ENCODE assay signal across 1 cellular context in genomic region chr1:199243423-199244061, GRCh38.
TF ChIP-seq lines count a peak whose summit lies in the region.

No MANE protein-coding gene starts in this region.

TF ChIP-seq in GM12878, 131 proteins besides CTCF, POLR2A, EP300 and RAD21 (continued from another document and continues in another):
- TF ChIP-seq HSF1 (IDR thresholded peaks at IDR 0.05; ENCODE audit: low read depth, low read length) (no peak), SREBF2 (IDR thresholded peaks at IDR 0.05; ENCODE audit: low read length) (no peak; the same call in 1 of the 2 replicates), ZBTB4 (CRISPR knock-in tag; IDR thresholded peaks at IDR 0.05) (no peak), CREB1 (IDR thresholded peaks at IDR 0.05; ENCODE audit: low read depth) (no peak), CREM (IDR thresholded peaks at IDR 0.05; ENCODE audit: low read depth) (no peak), CUX1 (IDR thresholded peaks at IDR 0.05; ENCODE audit: insufficient replicate concordance, low read depth, low read length) (no peak), IKZF2 (IDR thresholded peaks at IDR 0.05) (peak in 1 of 2 experiments; percentile 26; a peak in 1 of 4 replicates), HDAC6 (IDR thresholded peaks at IDR 0.05; ENCODE audit: unreplicated experiment) (no peak), SUPT20H (IDR thresholded peaks at IDR 0.05; ENCODE audit: borderline replicate concordance, control insufficient read depth, low read depth, low read length) (no peak), STAT3 (IDR thresholded peaks at IDR 0.05; ENCODE audit: low read depth, low read length) (no peak), BCLAF1 (IDR thresholded peaks at IDR 0.05) (no peak), MYC (IDR thresholded peaks at IDR 0.05; ENCODE audit: insufficient read depth, insufficient read length, insufficient replicate concordance, low read length, severe bottlenecking) (no peak), ZNF592 (IDR thresholded peaks at IDR 0.05) (peak; percentile 72; the same call in 1 of the 2 replicates), IKZF1 (conservative IDR thresholded peaks at IDR 0.05) (peak; percentile 63), CEBPZ (IDR thresholded peaks at IDR 0.05; ENCODE audit: low read depth, low read length) (no peak), NFYA (IDR thresholded peaks at IDR 0.05; ENCODE audit: borderline replicate concordance, low read depth, low read length) (no peak), E2F4 (IDR thresholded peaks at IDR 0.05; ENCODE audit: low read depth, low read length) (no peak), BRCA1 (IDR thresholded peaks at IDR 0.05; ENCODE audit: low read depth, low read length) (no peak), KDM1A (IDR thresholded peaks at IDR 0.05; ENCODE audit: borderline replicate concordance) (no peak), EED (IDR thresholded peaks at IDR 0.05; ENCODE audit: low read depth) (0 out of 2 replicates have a peak, but pooled peaks have one; percentile 57), LARP7 (IDR thresholded peaks at IDR 0.05) (no peak), PRDM15 (CRISPR knock-in tag; IDR thresholded peaks at IDR 0.05) (no peak), RELA (IDR thresholded peaks at IDR 0.05; ENCODE audit: borderline replicate concordance, partially characterized antibody) (peak; percentile 45)
